In genomic region chr3:134486577-134487041, GRCh38 we compare ENCODE assay signal across 8 cellular contexts. TPM values are rescaled to one million over a fixed set of nuclear protein-coding genes. Genes with fewer than 3 reads are reported as not detected.
A peak's percentile ranks its signal among the peaks of the same experiment; 100 is the strongest.
DNase-seq lines count a peak whose midpoint lies in the region; ATAC-seq lines count a peak whose summit lies in the region.

No MANE protein-coding gene starts in this region.

- CTCF ChIA-PET in activated CD8-positive, alpha-beta memory T cell treated with anti-CD3 and anti-CD28 coated beads, Interleukin-2, amount 10 ng/mL, durations not matched to agents 7 days and 5 days (lab: Charles Lee) = interaction anchor here (0.7 to 4.5 kb wide), 6 partner anchors 8 to 274 kb away, joined by 3 to 43 read pairs (median 4); no protein-coding TSS in a partner anchor

- H3K27ac ChIP-seq in SK-N-MC (peak overlapping the region; percentile 91), muscle layer of duodenum (ENCODE audit: low read length) (peak overlapping the region; percentile 98)

- H3K4me1 Mint-ChIP-seq in activated CD8-positive, alpha-beta memory T cell treated with anti-CD3 and anti-CD28 coated beads, Interleukin-2, amount 10 ng/mL, durations not matched to agents 7 days and 5 days = peaks cover 41% of the 10 kb centered on the region
- H3K4me1 Mint-ChIP-seq in effector memory CD8-positive, alpha-beta T cell (ENCODE audit: low read depth in 2 of 2) = peaks cover 36 to 43% of the 10 kb centered on the region in 2 donors

- peak overlapping the region; percentile 86 for H3K4me3 Mint-ChIP-seq in activated CD8-positive, alpha-beta memory T cell treated with anti-CD3 and anti-CD28 coated beads, Interleukin-2, amount 10 ng/mL, durations not matched to agents 7 days and 5 days
- peak overlapping the region; percentile 98 for H3K4me3 Mint-ChIP-seq in effector memory CD8-positive, alpha-beta T cell

- H3K9me3 Mint-ChIP-seq in activated CD8-positive, alpha-beta memory T cell treated with anti-CD3 and anti-CD28 coated beads, Interleukin-2, amount 10 ng/mL, durations not matched to agents 7 days and 5 days (ENCODE audit: low read depth) = no peaks in the 10 kb centered on the region
- H3K9me3 Mint-ChIP-seq in effector memory CD8-positive, alpha-beta T cell = no peaks in the 10 kb centered on the region

- peak overlapping the region; percentile 99 for H3K9ac ChIP-seq in SK-N-MC (ENCODE audit: insufficient read length)

- H3K27ac Mint-ChIP-seq in activated CD8-positive, alpha-beta memory T cell treated with anti-CD3 and anti-CD28 coated beads, Interleukin-2, amount 10 ng/mL, durations not matched to agents 7 days and 5 days = peak overlapping the region; percentile 91
- H3K27ac Mint-ChIP-seq in effector memory CD8-positive, alpha-beta T cell = peak overlapping the region; percentile 98

- peaks cover 15 to 32% of the 10 kb centered on the region in 2 donors for H3K4me1 ChIP-seq in muscle layer of duodenum (ENCODE audit: control insufficient read depth in 1 of 2, insufficient read depth in 2 of 2, low read length in 2 of 2)

- H3K27me3 Mint-ChIP-seq in activated CD8-positive, alpha-beta memory T cell treated with anti-CD3 and anti-CD28 coated beads, Interleukin-2, amount 10 ng/mL, durations not matched to agents 7 days and 5 days = no peaks in the 10 kb centered on the region
- no peaks in the 10 kb centered on the region for H3K27me3 Mint-ChIP-seq in effector memory CD8-positive, alpha-beta T cell

- no peak for DNase-seq in activated CD8-positive, alpha-beta memory T cell treated with anti-CD3 and anti-CD28 coated beads, Interleukin-2, amount 10 ng/mL, durations not matched to agents 7 days and 5 days
- no peak for DNase-seq in activated CD8-positive, alpha-beta memory T cell treated with anti-CD3 and anti-CD28 coated beads, Interleukin-2, amount 50 U/mL, for 4 hours
- DNase-seq in SK-N-MC (ENCODE audit: low read depth, low spot score) = no peak
- peak; percentile 15 to 38 (median 17) for DNase-seq in effector memory CD8-positive, alpha-beta T cell
- no peak for DNase-seq in activated CD4-positive, CD25-positive, alpha-beta regulatory T cell (lab: John Stamatoyannopoulos, UW)
- DNase-seq in GM19240 (ENCODE audit: insufficient read length, low spot score) = no peak

- peak; percentile 26 for ATAC-seq in activated CD8-positive, alpha-beta memory T cell treated with anti-CD3 and anti-CD28 coated beads, Interleukin-2, amount 10 ng/mL, durations not matched to agents 7 days and 5 days
- ATAC-seq in HG03066 (IDR thresholded peaks at IDR 0.05; ENCODE audit: low read depth, unreplicated experiment) = peak; percentile 8
- peak; percentile 13 for ATAC-seq in effector memory CD8-positive, alpha-beta T cell (replicated peaks)

- peaks cover 10% of the 10 kb centered on the region for H3K36me3 Mint-ChIP-seq in activated CD8-positive, alpha-beta memory T cell treated with anti-CD3 and anti-CD28 coated beads, Interleukin-2, amount 10 ng/mL, durations not matched to agents 7 days and 5 days
- H3K36me3 Mint-ChIP-seq in effector memory CD8-positive, alpha-beta T cell (ENCODE audit: insufficient read depth) = peaks cover 20% of the 10 kb centered on the region

- H3K4me3 ChIP-seq in SK-N-MC = peak overlapping the region; percentile 99
- peak overlapping the region; percentile 82 to 87 for H3K4me3 ChIP-seq in muscle layer of duodenum (ENCODE audit: low read depth in 1 of 2, low read length in 2 of 2)

- no peaks in the 10 kb centered on the region for H3K9me3 ChIP-seq in SK-N-MC (ENCODE audit: low read depth, low read length)
- no peaks in the 10 kb centered on the region for H3K9me3 ChIP-seq in muscle layer of duodenum (ENCODE audit: control insufficient read depth in 1 of 2, low read length in 2 of 2)

- peaks cover 19% of the 10 kb centered on the region for H3K36me3 ChIP-seq in SK-N-MC (ENCODE audit: insufficient read depth, low read length)
- peaks cover 7 to 17% of the 10 kb centered on the region in 2 donors for H3K36me3 ChIP-seq in muscle layer of duodenum (ENCODE audit: control insufficient read depth in 1 of 2, insufficient read depth in 2 of 2, low read length in 2 of 2)

- no peaks in the 10 kb centered on the region for H3K27me3 ChIP-seq in muscle layer of duodenum (ENCODE audit: low read depth, low read length)

RNA-seq across cellular contexts. Expression of gene CEP63, which starts 0.8 kb away (rescaled TPM):
- total RNA-seq in activated CD8-positive, alpha-beta memory T cell treated with anti-CD3 and anti-CD28 coated beads, Interleukin-2, amount 10 ng/mL, durations not matched to agents 7 days and 5 days = 10 to 100 TPM; 17.8 to 25.8 TPM

RNA-seq across cellular contexts. Expression of gene ANAPC13, which starts 0.8 kb away (rescaled TPM):
- 10 to 100 TPM; 10.8 to 15.1 TPM for total RNA-seq in activated CD8-positive, alpha-beta memory T cell treated with anti-CD3 and anti-CD28 coated beads, Interleukin-2, amount 10 ng/mL, durations not matched to agents 7 days and 5 days

Comparison
In these comparisons a context has a peak if more than half of its experiments do, and no peak if none do; other contexts are left out.
1. DNase-seq: peak in effector memory CD8-positive, alpha-beta T cell (3 of 3); none in activated CD8-positive, alpha-beta memory T cell treated with anti-CD3 and anti-CD28 coated beads, Interleukin-2, amount 10 ng/mL, durations not matched to agents 7 days and 5 days (single experiment), activated CD8-positive, alpha-beta memory T cell treated with anti-CD3 and anti-CD28 coated beads, Interleukin-2, amount 50 U/mL, for 4 hours (single experiment), SK-N-MC (single experiment), activated CD4-positive, CD25-positive, alpha-beta regulatory T cell (0 of 4) and GM19240 (single experiment).
2. Peak in every context shown above with its lines, with median percentiles within 50 percentile points of each other: ATAC-seq.